In genomic region chr13:50326271-50326670, GRCh38 we compare ENCODE assay signal across 20 cellular contexts.
DNase-seq lines count a peak whose midpoint lies in the region; ATAC-seq and TF ChIP-seq lines count a peak whose summit lies in the region.
"Had no signal": no experiment of that assay in that cellular context is flagged by ENCODE, and none has a peak within 500 bp of the region (broad histone marks: within the 10 kb centered on the region; RNA-seq: fewer than 3 reads in every experiment).

No MANE protein-coding gene starts in this region.

- ATAC-seq in DND-41 (ENCODE audit: insufficient read depth, low read depth) = peak; percentile 71
- ATAC-seq in IMR-90 (ENCODE audit: low read depth) = no peak
- no peak for ATAC-seq in Panc1
- no peak for ATAC-seq in lower lobe of right lung
- ATAC-seq: GM12878, K562 had no signal

- H3K27ac ChIP-seq in DND-41 (ENCODE audit: low read length) (0 out of 2 replicates have a peak overlapping the region, but pooled peaks have one; percentile 23), IMR-90 (ENCODE audit: insufficient read depth, low read length) (no peak overlapping the region), Panc1 (ENCODE audit: low read length) (peak overlapping the region; percentile 63; the same call in 1 of the 2 replicates), mesenchymal stem cell (ENCODE audit: low read length, poor library complexity, severe bottlenecking) (no peak overlapping the region), adrenal gland (no peak overlapping the region), lower lobe of right lung (no peak overlapping the region), A673 (ENCODE audit: low read depth, low read length, poor library complexity, severe bottlenecking) (no peak overlapping the region)

- H4K91ac ChIP-seq in IMR-90 (ENCODE audit: insufficient read depth, low read depth, low read length) (no peak overlapping the region), mesenchymal stem cell (ENCODE audit: low read length) (peak overlapping the region; percentile 39)

- WGBS in IMR-90 (ENCODE audit: extremely low coverage in 2 of 2, insufficient read length in 1 of 2), 2 experiments = 100% methylated on average over 1 of the region's 3 CpGs; no CpG with 5 or more reads in 1 of the 2 experiments
- WGBS in mesenchymal stem cell = 89% methylated on average over 3 of the region's 3 CpGs
- WGBS in adrenal gland, 4 donors = 89 to 94% (median 92%) methylated on average over 3 of the region's 3 CpGs

- H3K9me1 ChIP-seq in IMR-90 (ENCODE audit: insufficient read depth, low read length) = no peaks in the 10 kb centered on the region

- H3K4me2 ChIP-seq in DND-41 (ENCODE audit: insufficient read depth, low read length) (peak overlapping the region; percentile 25; the same call in 1 of the 2 replicates), IMR-90 (ENCODE audit: low read depth, low read length) (no peak overlapping the region), mesenchymal stem cell (ENCODE audit: low read length, poor library complexity, severe bottlenecking) (no peak overlapping the region)

- H3K27me3 ChIP-seq in DND-41 (ENCODE audit: insufficient read depth, low read length, poor library complexity) = no peaks in the 10 kb centered on the region
- H3K27me3 ChIP-seq in IMR-90 (ENCODE audit: control insufficient read depth, insufficient read depth, low read length) = no peaks in the 10 kb centered on the region
- no peaks in the 10 kb centered on the region for H3K27me3 ChIP-seq in Panc1 (ENCODE audit: control insufficient read depth, insufficient read depth, low read length)
- H3K27me3 ChIP-seq in mesenchymal stem cell (ENCODE audit: control insufficient read depth in 1 of 2, insufficient read depth in 1 of 2, low read length in 2 of 2) = no peaks in the 10 kb centered on the region
- H3K27me3 ChIP-seq in adrenal gland = no peaks in the 10 kb centered on the region
- no peaks in the 10 kb centered on the region for H3K27me3 ChIP-seq in lower lobe of right lung (ENCODE audit: low read depth)
- no peaks in the 10 kb centered on the region for H3K27me3 ChIP-seq in A673 (replicated peaks; ENCODE audit: insufficient read depth, low read depth, low read length, poor library complexity)
- H3K27me3 ChIP-seq: BE2C had no signal

- H4K20me1 ChIP-seq in DND-41 (ENCODE audit: insufficient read depth, low read length) (no peaks in the 10 kb centered on the region), IMR-90 (ENCODE audit: insufficient read depth, low read length) (no peaks in the 10 kb centered on the region)

- no peak overlapping the region for H2AK9ac ChIP-seq in IMR-90 (replicated peaks; ENCODE audit: low read depth, low read length, poor library complexity)

- H3K79me1 ChIP-seq in IMR-90 (ENCODE audit: low read depth in 1 of 2, low read length in 2 of 2) (no peaks in the 10 kb centered on the region), mesenchymal stem cell (replicated peaks; ENCODE audit: low read length, poor library complexity, severe bottlenecking) (no peaks in the 10 kb centered on the region)

- H4K8ac ChIP-seq in IMR-90 (ENCODE audit: low read depth in 2 of 2, low read length in 2 of 2) (no peak overlapping the region), mesenchymal stem cell (ENCODE audit: low read length) (peak overlapping the region; percentile 13)

- no peaks in the 10 kb centered on the region for H3K36me3 ChIP-seq in DND-41 (ENCODE audit: insufficient read depth, low read length)
- H3K36me3 ChIP-seq in IMR-90 (ENCODE audit: control insufficient read depth, insufficient read depth, low read length) = no peaks in the 10 kb centered on the region
- H3K36me3 ChIP-seq in Panc1 (ENCODE audit: control insufficient read depth, insufficient read depth, low read length) = no peaks in the 10 kb centered on the region
- no peaks in the 10 kb centered on the region for H3K36me3 ChIP-seq in mesenchymal stem cell (ENCODE audit: control insufficient read depth in 1 of 2, insufficient read depth in 2 of 2, low read depth in 1 of 2, low read length in 2 of 2)
- H3K36me3 ChIP-seq in adrenal gland (replicated peaks in 1 of 2) = no peaks in the 10 kb centered on the region
- no peaks in the 10 kb centered on the region for H3K36me3 ChIP-seq in lower lobe of right lung
- no peaks in the 10 kb centered on the region for H3K36me3 ChIP-seq in A673 (ENCODE audit: insufficient read depth, low read length, poor library complexity, severe bottlenecking)
- H3K36me3 ChIP-seq: BE2C had no signal

- no peak overlapping the region for H3K4me3 ChIP-seq in DND-41 (ENCODE audit: low read depth in 1 of 2, low read length in 2 of 2)
- H3K4me3 ChIP-seq in IMR-90 (ENCODE audit: insufficient read depth, low read depth, low read length) = no peak overlapping the region
- H3K4me3 ChIP-seq in Panc1 (ENCODE audit: low read depth in 2 of 2, low read length in 2 of 2) = no peak overlapping the region
- H3K4me3 ChIP-seq in mesenchymal stem cell (ENCODE audit: insufficient read depth in 1 of 2, low read depth in 1 of 2, low read length in 2 of 2) = no peak overlapping the region
- no peak overlapping the region for H3K4me3 ChIP-seq in adrenal gland
- no peak overlapping the region for H3K4me3 ChIP-seq in lower lobe of right lung
- no peak overlapping the region for H3K4me3 ChIP-seq in A673 (ENCODE audit: low read depth, low read length, poor library complexity, severe bottlenecking)
- H3K4me3 ChIP-seq: GM12878, K562 had no signal

- H2BK20ac ChIP-seq in IMR-90 (ENCODE audit: low read depth, low read length) = peak overlapping the region; percentile 54; the same call in 1 of the 2 replicates

- H3K4me1 ChIP-seq in DND-41 (ENCODE audit: insufficient read depth, low read length) = peaks cover 29% of the 10 kb centered on the region
- H3K4me1 ChIP-seq in IMR-90 (ENCODE audit: control insufficient read depth, insufficient read depth, low read length) = no peaks in the 10 kb centered on the region; the same call in 1 of the 2 replicates
- H3K4me1 ChIP-seq in Panc1 (ENCODE audit: control insufficient read depth, insufficient read depth, low read length) = peaks cover under 1% of the 10 kb centered on the region; the same call in 1 of the 2 replicates
- H3K4me1 ChIP-seq in mesenchymal stem cell (ENCODE audit: control insufficient read depth, insufficient read depth, low read depth, low read length) = no peaks in the 10 kb centered on the region
- no peaks in the 10 kb centered on the region for H3K4me1 ChIP-seq in adrenal gland (replicated peaks in 1 of 2)
- H3K4me1 ChIP-seq in lower lobe of right lung = no peaks in the 10 kb centered on the region
- no peaks in the 10 kb centered on the region for H3K4me1 ChIP-seq in A673 (ENCODE audit: insufficient read depth, low read length, poor library complexity, severe bottlenecking)
- H3K4me1 ChIP-seq: BE2C had no signal

- intact Hi-C loops in IMR-90 (cut with micrococcal nuclease) = no loop called here
- intact Hi-C loops in Panc1 (cut with micrococcal nuclease; ENCODE audit: unreplicated experiment) = no loop called here
- intact Hi-C loops in adrenal gland (cut with DNase I) = no loop called here
- intact Hi-C loops in lower lobe of right lung (cut with DNase I) = no loop called here
- intact Hi-C loops in A673 (cut with micrococcal nuclease; ENCODE audit: unreplicated experiment) = no loop called here

- BruUV-seq in IMR-90 (replicated peaks; lab: Mats Ljungman, UMichigan) (no TSS peak), Panc1 (replicated peaks; lab: Mats Ljungman, UMichigan) (no TSS peak), A673 (replicated peaks; lab: Mats Ljungman, UMichigan) (no TSS peak)

- H2BK120ac ChIP-seq in IMR-90 (ENCODE audit: low read depth, low read length) (peak overlapping the region; percentile 13; the same call in 1 of the 2 replicates), mesenchymal stem cell (ENCODE audit: low read depth, low read length) (no peak overlapping the region)

- in situ Hi-C loops in IMR-90 (cut with MboI; ENCODE audit: low sequenced_read_pairs) = no loop called here
- in situ Hi-C loops in Panc1 (cut with HindIII; ENCODE audit: low pct_unique_long_range_greater_than_20kb, low sequenced_read_pairs) = no loop called here

- 0 out of 3 replicates have a peak overlapping the region, but pooled peaks have one; percentile 27 for H2BK15ac ChIP-seq in IMR-90 (ENCODE audit: low read depth, low read length)
- no peak overlapping the region for H2BK15ac ChIP-seq in mesenchymal stem cell (ENCODE audit: low read depth, poor library complexity, severe bottlenecking)

- H3K14ac ChIP-seq in IMR-90 (replicated peaks; ENCODE audit: low read depth, low read length) (no peak overlapping the region), mesenchymal stem cell (ENCODE audit: low read length in 2 of 2) (no peak overlapping the region)

- DNase-seq in DND-41 (peak; percentile 19), IMR-90 (no peak), Panc1 (ENCODE audit: low read depth, low spot score) (no peak), mesenchymal stem cell (no peak), cortex of kidney (lab: John Stamatoyannopoulos, UW) (no peak), adrenal gland (no peak), lower lobe of right lung (no peak), A673 (ENCODE audit: low spot score) (no peak)
- DNase-seq: 8988T; BE2C; C1 segment of cervical spinal cord; CD4-positive, CD25-positive, alpha-beta regulatory T cell; DMS153; DMS79 treated with DMSO at 0.1 percent for 48 hours; EL; GOT3; H7; Karpas-422 had no signal

- dilution Hi-C loops in IMR-90 (cut with HindIII; ENCODE audit: low sequenced_read_pairs, unreplicated experiment) = no loop called here

- no peak for TF ChIP-seq POLR2A in IMR-90 (IDR thresholded peaks at IDR 0.05; ENCODE audit: low read depth, low read length)
- no peak for TF ChIP-seq POLR2A in adrenal gland (IDR thresholded peaks at IDR 0.05)

- H2BK5ac ChIP-seq in IMR-90 (ENCODE audit: low read depth, low read length, poor library complexity, severe bottlenecking) (no peak overlapping the region), mesenchymal stem cell (ENCODE audit: low read depth, low read length, poor library complexity, severe bottlenecking) (no peak overlapping the region)

- H2BK12ac ChIP-seq in mesenchymal stem cell (ENCODE audit: low read length in 2 of 2) = no peak overlapping the region

- POLR2A ChIA-PET in IMR-90 (lab: Charles Lee; ENCODE audit: unreplicated experiment) (no interaction called here), Panc1 (lab: Charles Lee) (no interaction called here), A673 (lab: Charles Lee; ENCODE audit: low non-redundant PET) (no interaction called here)

- no peaks in the 10 kb centered on the region for H3K79me2 ChIP-seq in DND-41 (ENCODE audit: insufficient read depth, low read length)

- TF ChIP-seq RAD21 in IMR-90 (IDR thresholded peaks at IDR 0.05; ENCODE audit: low read length) = no peak

- 0 out of 2 replicates have a peak overlapping the region, but pooled peaks have one; percentile 4 for H2AFZ ChIP-seq in DND-41 (ENCODE audit: low read depth, low read length)
- H2AFZ ChIP-seq in IMR-90 (replicated peaks; ENCODE audit: low read length, poor library complexity) = no peak overlapping the region
- H2AFZ ChIP-seq in mesenchymal stem cell (ENCODE audit: low read depth, low read length) = no peak overlapping the region

- H3K4ac ChIP-seq in IMR-90 (ENCODE audit: low read depth, low read length) = 0 out of 2 replicates have a peak overlapping the region, but pooled peaks have one; percentile 27
- no peak overlapping the region for H3K4ac ChIP-seq in mesenchymal stem cell (ENCODE audit: low read depth in 1 of 2, low read length in 2 of 2)

- peak overlapping the region; percentile 85 for H2AK5ac ChIP-seq in IMR-90 (ENCODE audit: low read depth, low read length)
- no peak overlapping the region for H2AK5ac ChIP-seq in mesenchymal stem cell (ENCODE audit: low read length, severe bottlenecking)

- H3K9me3 ChIP-seq in DND-41 (ENCODE audit: insufficient read depth, low read length, severe bottlenecking) (no peaks in the 10 kb centered on the region), IMR-90 (ENCODE audit: control insufficient read depth, insufficient read depth, low read length) (no peaks in the 10 kb centered on the region), Panc1 (ENCODE audit: control insufficient read depth, insufficient read depth, low read depth, low read length) (no peaks in the 10 kb centered on the region), mesenchymal stem cell (ENCODE audit: control insufficient read depth, low read length) (no peaks in the 10 kb centered on the region), adrenal gland (replicated peaks in 1 of 3) (no peaks in the 10 kb centered on the region), lower lobe of right lung (no peaks in the 10 kb centered on the region), A673 (ENCODE audit: low read depth, low read length, poor library complexity, severe bottlenecking) (no peaks in the 10 kb centered on the region)
- H3K9me3 ChIP-seq: BE2C had no signal

- CTCF ChIA-PET in IMR-90 (lab: Yijun Ruan, JAX) = no interaction called here
- CTCF ChIA-PET in Panc1 (lab: Charles Lee) = no interaction called here
- CTCF ChIA-PET in A673 (lab: Charles Lee) = no interaction called here

- no peak overlapping the region for H4K5ac ChIP-seq in IMR-90 (ENCODE audit: low read depth, low read length)

- H3K9ac ChIP-seq in DND-41 (ENCODE audit: low read depth, low read length) (no peak overlapping the region), IMR-90 (ENCODE audit: low read depth, low read length) (no peak overlapping the region), mesenchymal stem cell (ENCODE audit: low read length) (peak overlapping the region; percentile 28)

- H3K23ac ChIP-seq in IMR-90 (ENCODE audit: low read depth, low read length) (no peak overlapping the region), mesenchymal stem cell (ENCODE audit: low read length in 2 of 2) (no peak overlapping the region)

- TF ChIP-seq CTCF in DND-41 (IDR thresholded peaks at IDR 0.05; ENCODE audit: borderline replicate concordance, extremely low read depth, low read length, poor library complexity, severe bottlenecking) (no peak), IMR-90 (conservative IDR thresholded peaks at IDR 0.05; ENCODE audit: low read depth, low read length) (no peak), Panc1 (IDR thresholded peaks at IDR 0.05) (no peak), adrenal gland (IDR thresholded peaks at IDR 0.05) (no peak), lower lobe of right lung (IDR thresholded peaks at IDR 0.05) (no peak), A673 (conservative IDR thresholded peaks at IDR 0.05; ENCODE audit: low read depth, low read length) (no peak)

- no peak overlapping the region for H3K56ac ChIP-seq in IMR-90 (ENCODE audit: extremely low read depth, insufficient read depth, low read length)

- H3K18ac ChIP-seq in IMR-90 (ENCODE audit: low read depth, low read length) = no peak overlapping the region
- H3K18ac ChIP-seq in mesenchymal stem cell (ENCODE audit: low read depth in 1 of 2, low read length in 2 of 2) = peak overlapping the region in 1 of 2 experiments; percentile 54

Comparison
In these comparisons a context has a peak if more than half of its experiments do, and no peak if none do; other contexts are left out.
1. H3K27ac ChIP-seq: peak in DND-41 (single experiment) and Panc1 (single experiment); none in IMR-90 (single experiment), mesenchymal stem cell (single experiment), adrenal gland (0 of 5), lower lobe of right lung (single experiment) and A673 (single experiment).